In the genomic region with DNA sequence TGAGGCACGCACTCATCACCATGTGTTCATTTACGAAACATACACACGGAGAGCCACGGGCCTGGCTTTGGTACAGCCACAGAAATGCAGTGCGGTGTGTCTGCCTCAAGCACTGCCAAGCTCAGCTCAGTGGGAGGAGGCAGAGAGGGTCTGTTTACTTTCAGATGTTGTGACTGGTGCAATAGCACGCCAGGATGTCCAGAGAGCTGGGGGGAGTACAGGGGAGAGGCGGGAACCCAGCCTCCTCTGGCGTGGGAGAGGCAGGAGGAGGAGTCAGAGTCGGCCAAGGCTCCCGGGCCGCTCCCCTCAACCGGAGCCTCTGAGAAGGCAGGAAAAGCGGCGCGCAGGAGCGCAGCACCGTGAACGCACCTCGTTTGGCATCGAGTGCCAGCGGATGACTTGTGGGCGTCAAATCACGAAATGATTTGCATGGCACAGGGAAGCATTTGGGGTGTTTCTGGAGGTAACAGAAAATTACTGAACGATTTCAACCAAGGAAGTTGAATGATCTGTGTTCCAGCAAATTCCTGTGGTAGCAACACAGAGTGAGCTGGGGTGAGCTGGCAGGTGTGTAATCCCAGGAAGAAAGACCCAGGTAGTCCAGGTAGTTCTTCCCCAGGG, we compare ENCODE assay signal across 10 cellular contexts.
DNase-seq lines count a peak whose midpoint lies in the region; ATAC-seq and TF ChIP-seq lines count a peak whose summit lies in the region.
"Had no signal": no experiment of that assay in that cellular context is flagged by ENCODE, and none has a peak within 500 bp of the region (broad histone marks: within the 10 kb centered on the region; RNA-seq: fewer than 3 reads in every experiment).

No MANE protein-coding gene starts in this region.

- no peak overlapping the region for H3K27ac Mint-ChIP-seq in naive thymus-derived CD8-positive, alpha-beta T cell
- H3K27ac Mint-ChIP-seq: dendritic cell treated with granulocyte-macrophage colony-stimulating factor and Interleukin-4, amounts not matched to agents 40 ng/mL and 50 ng/mL, for 4 days; IgD-negative memory B cell had no signal

- no peak overlapping the region for H2BK20ac ChIP-seq in IMR-90 (ENCODE audit: low read depth, low read length)

- peaks cover 0 to 10% (median 3%) of the 10 kb centered on the region in 9 donors for H3K9me3 Mint-ChIP-seq in naive thymus-derived CD8-positive, alpha-beta T cell

- peaks cover 0 to 13% (median 4%) of the 10 kb centered on the region in 5 donors for H3K27me3 Mint-ChIP-seq in naive thymus-derived CD8-positive, alpha-beta T cell
- H3K27me3 Mint-ChIP-seq: dendritic cell treated with granulocyte-macrophage colony-stimulating factor and Interleukin-4, amounts not matched to agents 40 ng/mL and 50 ng/mL, for 4 days had no signal

- POLR2A ChIA-PET in IMR-90 (lab: Charles Lee; ENCODE audit: unreplicated experiment) = no interaction called here
- POLR2A ChIA-PET in naive thymus-derived CD8-positive, alpha-beta T cell (lab: Charles Lee) = interaction anchor here (0.7 kb wide), 1 partner anchor 1674 kb away, joined by 3 read pairs; no protein-coding TSS in a partner anchor

- WGBS in IMR-90 (ENCODE audit: extremely low coverage in 2 of 2, insufficient read length in 1 of 2), 2 experiments = 28% methylated on average over 13 of the region's 24 CpGs; no CpG with 5 or more reads in 1 of the 2 experiments
- WGBS in thyroid gland, 2 donors = 45 to 52% methylated on average over 24 of the region's 24 CpGs
- WGBS in esophagus squamous epithelium, 2 donors = 49 to 51% methylated on average over 15 to 24 of the region's 24 CpGs

- H3K36me3 ChIP-seq in IMR-90 (ENCODE audit: control insufficient read depth, insufficient read depth, low read length) (peaks cover 12% of the 10 kb centered on the region; the same call in 1 of the 2 replicates), left ventricle myocardium inferior (peaks cover 12% of the 10 kb centered on the region), thyroid gland (no peaks in the 10 kb centered on the region), esophagus squamous epithelium (peaks cover 0 to 12% (median 0%) of the 10 kb centered on the region in 3 donors)

- peak overlapping the region; percentile 16; the same call in 1 of the 2 replicates for H2BK120ac ChIP-seq in IMR-90 (ENCODE audit: low read depth, low read length)

- no peak overlapping the region for H3K18ac ChIP-seq in IMR-90 (ENCODE audit: low read depth, low read length)

- peak; percentile 89 for ATAC-seq in IMR-90 (ENCODE audit: low read depth)
- ATAC-seq in naive thymus-derived CD8-positive, alpha-beta T cell = no peak

- peak; percentile 92 for DNase-seq in IMR-90
- peak; percentile 38 for DNase-seq in SK-MEL-5 (ENCODE audit: low read depth, low spot score)
- DNase-seq in left ventricle myocardium inferior = peak; percentile 43
- peak; percentile 72 to 74 for DNase-seq in thyroid gland
- DNase-seq in naive thymus-derived CD8-positive, alpha-beta T cell = no peak
- DNase-seq in NCI-H1105 (lab: John Stamatoyannopoulos, UW) = no peak
- no peak for DNase-seq in NCI-H524 treated with DMSO at 0.1 percent for 48 hours (lab: John Stamatoyannopoulos, UW)
- DNase-seq in esophagus squamous epithelium (lab: John Stamatoyannopoulos, UW) = no peak

- intact Hi-C loops in IMR-90 (cut with micrococcal nuclease) = loop anchor here (1.0 kb wide), 1 partner anchor 357 kb away; no protein-coding TSS in a partner anchor
- intact Hi-C loops in left ventricle myocardium inferior (cut with micrococcal nuclease) = no loop called here
- intact Hi-C loops in thyroid gland (cut with DNase I) = no loop called here
- intact Hi-C loops in esophagus squamous epithelium (cut with DNase I) = no loop called here

- no peak overlapping the region for H3K27ac ChIP-seq in IMR-90 (ENCODE audit: insufficient read depth, low read length)
- H3K27ac ChIP-seq in left ventricle myocardium inferior (replicated peaks) = no peak overlapping the region
- no peak overlapping the region for H3K27ac ChIP-seq in thyroid gland
- H3K27ac ChIP-seq in esophagus squamous epithelium = no peak overlapping the region

- H3K27me3 ChIP-seq in IMR-90 (ENCODE audit: control insufficient read depth, insufficient read depth, low read length) = no peaks in the 10 kb centered on the region
- H3K27me3 ChIP-seq in left ventricle myocardium inferior (ENCODE audit: low read depth) = peaks cover 21% of the 10 kb centered on the region
- H3K27me3 ChIP-seq in thyroid gland = no peaks in the 10 kb centered on the region
- peaks cover 0 to 4% (median 0%) of the 10 kb centered on the region in 4 donors for H3K27me3 ChIP-seq in esophagus squamous epithelium

- H4K5ac ChIP-seq in IMR-90 (ENCODE audit: low read depth, low read length) = no peak overlapping the region

- H3K23ac ChIP-seq in IMR-90 (ENCODE audit: low read depth, low read length) = no peak overlapping the region; the same call in 1 of the 2 replicates

- H3K4me3 ChIP-seq in IMR-90 (ENCODE audit: insufficient read depth, low read depth, low read length) (no peak overlapping the region), left ventricle myocardium inferior (no peak overlapping the region), thyroid gland (replicated peaks in 1 of 3) (no peak overlapping the region), esophagus squamous epithelium (peak overlapping the region in 2 of 4 donors; percentile 19 to 31)

- peak overlapping the region; percentile 33 for H3K4me2 ChIP-seq in IMR-90 (ENCODE audit: low read depth, low read length)

- no TSS peak for BruUV-seq in IMR-90 (replicated peaks; lab: Mats Ljungman, UMichigan)

- H3K4me3 Mint-ChIP-seq in naive thymus-derived CD8-positive, alpha-beta T cell = no peak overlapping the region
- H3K4me3 Mint-ChIP-seq: dendritic cell treated with granulocyte-macrophage colony-stimulating factor and Interleukin-4, amounts not matched to agents 40 ng/mL and 50 ng/mL, for 4 days; IgD-negative memory B cell had no signal

- CTCF ChIA-PET in IMR-90 (lab: Yijun Ruan, JAX) = no interaction called here

- 0 out of 2 replicates have a peak, but pooled peaks cover 2% of the 10 kb centered on the region for H3K9me1 ChIP-seq in IMR-90 (ENCODE audit: insufficient read depth, low read length)

- H3K56ac ChIP-seq in IMR-90 (ENCODE audit: extremely low read depth, insufficient read depth, low read length) = no peak overlapping the region

- H2AFZ ChIP-seq in IMR-90 (replicated peaks; ENCODE audit: low read length, poor library complexity) = peak overlapping the region; percentile 77

- dilution Hi-C loops in IMR-90 (cut with HindIII; ENCODE audit: low sequenced_read_pairs, unreplicated experiment) = no loop called here

- H3K9me3 ChIP-seq in IMR-90 (ENCODE audit: control insufficient read depth, insufficient read depth, low read length) (0 out of 2 replicates have a peak, but pooled peaks cover 4% of the 10 kb centered on the region), left ventricle myocardium inferior (replicated peaks) (peaks cover 6% of the 10 kb centered on the region), thyroid gland (no peaks in the 10 kb centered on the region), esophagus squamous epithelium (no peaks in the 10 kb centered on the region)

- peaks cover 6 to 9% (median 8%) of the 10 kb centered on the region in 4 donors for H3K4me1 Mint-ChIP-seq in naive thymus-derived CD8-positive, alpha-beta T cell

- no peak for TF ChIP-seq RAD21 in IMR-90 (IDR thresholded peaks at IDR 0.05; ENCODE audit: low read length)

- H2BK15ac ChIP-seq in IMR-90 (ENCODE audit: low read depth, low read length) = no peak overlapping the region

- H3K4me1 ChIP-seq in IMR-90 (ENCODE audit: control insufficient read depth, insufficient read depth, low read length) (peaks cover 2% of the 10 kb centered on the region; the same call in 1 of the 2 replicates), left ventricle myocardium inferior (peaks cover 8% of the 10 kb centered on the region), thyroid gland (peaks cover 5 to 11% of the 10 kb centered on the region in 2 donors), esophagus squamous epithelium (peaks cover 8 to 35% (median 10%) of the 10 kb centered on the region in 3 donors)

- H3K4ac ChIP-seq in IMR-90 (ENCODE audit: low read depth, low read length) = no peak overlapping the region; the same call in 1 of the 2 replicates

- H4K91ac ChIP-seq in IMR-90 (ENCODE audit: insufficient read depth, low read depth, low read length) = no peak overlapping the region

- H3K14ac ChIP-seq in IMR-90 (replicated peaks; ENCODE audit: low read depth, low read length) = no peak overlapping the region

- H3K36me3 Mint-ChIP-seq in naive thymus-derived CD8-positive, alpha-beta T cell = peaks cover 1 to 6% (median 3%) of the 10 kb centered on the region in 3 donors

- H4K8ac ChIP-seq in IMR-90 (ENCODE audit: low read depth in 2 of 2, low read length in 2 of 2) = peak overlapping the region in 1 of 2 experiments; percentile 22; a peak in 1 of 4 replicates

- peak overlapping the region; percentile 69 for H2AK9ac ChIP-seq in IMR-90 (replicated peaks; ENCODE audit: low read depth, low read length, poor library complexity)

- H3K79me1 ChIP-seq in IMR-90 (ENCODE audit: low read depth in 1 of 2, low read length in 2 of 2) = 0 out of 4 replicates have a peak, but pooled peaks cover 0 to 4% of the 10 kb centered on the region in 2 experiments

- H4K20me1 ChIP-seq in IMR-90 (ENCODE audit: insufficient read depth, low read length) = no peaks in the 10 kb centered on the region

- no peak for TF ChIP-seq CTCF in IMR-90 (conservative IDR thresholded peaks at IDR 0.05; ENCODE audit: low read depth, low read length)
- no peak for TF ChIP-seq CTCF in left ventricle myocardium inferior (IDR thresholded peaks at IDR 0.05; ENCODE audit: borderline replicate concordance)
- TF ChIP-seq CTCF in thyroid gland (IDR thresholded peaks at IDR 0.05) = no peak
- TF ChIP-seq CTCF in esophagus squamous epithelium (IDR thresholded peaks at IDR 0.05) = no peak

- H3K9ac ChIP-seq in IMR-90 (ENCODE audit: low read depth, low read length) = no peak overlapping the region

- peak overlapping the region; percentile 39; the same call in 1 of the 2 replicates for H2AK5ac ChIP-seq in IMR-90 (ENCODE audit: low read depth, low read length)

- TF ChIP-seq POLR2A in IMR-90 (IDR thresholded peaks at IDR 0.05; ENCODE audit: low read depth, low read length) (0 out of 2 replicates have a peak, but pooled peaks have one; percentile 36), thyroid gland (IDR thresholded peaks at IDR 0.05) (no peak), esophagus squamous epithelium (IDR thresholded peaks at IDR 0.05) (no peak)

- no peak overlapping the region for H2BK5ac ChIP-seq in IMR-90 (ENCODE audit: low read depth, low read length, poor library complexity, severe bottlenecking)

- in situ Hi-C loops in IMR-90 (cut with MboI; ENCODE audit: low sequenced_read_pairs) (loop anchor here (10.0 to 25.0 kb wide), 3 partner anchors 865 to 1707 kb away; partner anchors contain the start of genes PTGR3 and TSHZ1), SK-MEL-5 (cut with HindIII; ENCODE audit: low pct_unique_long_range_greater_than_20kb, low sequenced_read_pairs) (no loop called here)

TF ChIP-seq in IMR-90, 13 proteins besides CTCF, POLR2A, EP300 and RAD21 (continues in another document):
- TF ChIP-seq RCOR1 (IDR thresholded peaks at IDR 0.05; ENCODE audit: insufficient replicate concordance, low read length) (no peak), BHLHE40 (IDR thresholded peaks at IDR 0.05; ENCODE audit: low read depth, low read length) (peak; percentile 25; the same call in 1 of the 2 replicates), MAZ (IDR thresholded peaks at IDR 0.05; ENCODE audit: borderline replicate concordance, low read depth, low read length) (peak; percentile 62; the same call in 1 of the 2 replicates)

Comparison
In these comparisons a context has a peak if more than half of its experiments do, and no peak if none do; other contexts are left out.
1. DNase-seq: peak in IMR-90 (single experiment), SK-MEL-5 (single experiment), left ventricle myocardium inferior (single experiment) and thyroid gland (2 of 2); none in naive thymus-derived CD8-positive, alpha-beta T cell (0 of 10), NCI-H1105 (single experiment), NCI-H524 treated with DMSO at 0.1 percent for 48 hours (single experiment) and esophagus squamous epithelium (single experiment).